ENCODE assay signal across 21 cellular contexts in the genomic region with DNA sequence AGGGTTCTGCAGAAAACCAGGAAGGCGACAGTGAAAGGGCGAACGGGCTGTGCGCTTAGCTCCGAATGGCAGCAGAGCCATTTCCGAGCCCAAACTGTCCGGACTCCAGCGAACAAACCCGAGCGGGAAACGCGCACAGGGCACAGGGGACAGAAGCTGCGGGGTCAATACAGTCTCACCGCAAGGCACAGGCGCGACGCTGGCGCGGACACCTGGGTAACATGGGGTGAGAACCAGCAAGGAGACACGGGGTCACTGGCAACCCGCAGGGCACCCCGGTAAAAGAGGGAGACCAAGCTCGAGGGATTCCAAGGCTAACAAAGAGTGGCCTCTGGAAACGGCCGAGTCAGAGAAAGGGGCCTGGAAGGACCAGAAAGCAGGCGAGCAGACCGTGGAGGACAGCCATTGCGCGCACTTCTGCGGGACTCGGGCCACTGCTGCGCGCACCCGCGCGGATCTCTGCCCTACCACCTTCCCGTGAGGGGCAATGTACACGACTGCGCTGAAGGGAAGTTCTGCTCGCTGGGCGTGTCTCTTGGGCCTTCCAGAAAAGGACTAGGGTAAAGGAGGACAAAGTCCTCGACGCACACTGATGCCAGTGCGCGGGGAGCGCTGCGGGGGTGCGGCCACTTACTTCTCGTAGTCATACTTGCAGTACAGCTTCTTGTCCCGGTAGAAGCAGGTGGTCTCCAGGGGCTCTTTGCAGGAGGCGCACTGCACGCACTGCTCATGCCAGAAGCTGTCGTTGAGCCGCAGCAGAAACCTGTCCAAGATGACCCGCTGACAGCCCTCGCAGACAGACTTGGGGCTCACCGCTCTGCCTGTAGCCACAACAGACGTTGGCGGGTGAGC. TPM values are rescaled to one million over a fixed set of nuclear protein-coding genes. Genes with fewer than 3 reads are reported as not detected.
DNase-seq lines count a peak whose midpoint lies in the region; ATAC-seq, FAIRE-seq and TF ChIP-seq lines count a peak whose summit lies in the region.
"Had no signal": no experiment of that assay in that cellular context is flagged by ENCODE, and none has a peak within 500 bp of the region (broad histone marks: within the 10 kb centered on the region; RNA-seq: fewer than 3 reads in every experiment).

No MANE protein-coding gene starts in this region.

- TF ChIP-seq RAD21 in HepG2 (CRISPR knock-in tag; IDR thresholded peaks at IDR 0.05) = no peak

- WGBS in right lobe of liver (ENCODE audit: insufficient coverage, low coverage, low lambda C conversion rate, missing lambda C conversion rate) = 2% methylated on average over 37 of the region's 59 CpGs
- WGBS in HepG2 (ENCODE audit: low lambda C conversion rate) = 77% methylated on average over 57 of the region's 59 CpGs

- in situ Hi-C loops in HepG2 (cut with HindIII; ENCODE audit: extremely low pct_ligation_motif_present, low pct_unique_long_range_greater_than_20kb) = no loop called here

- TF ChIP-seq POLR2A in right lobe of liver (IDR thresholded peaks at IDR 0.05) (no peak), HepG2 (IDR thresholded peaks at IDR 0.05; ENCODE audit: insufficient read depth in 1 of 2, low read depth in 2 of 2, low read length in 2 of 2) (no peak)

- H3K27me3 ChIP-seq in right lobe of liver (peaks cover 21 to 63% of the 10 kb centered on the region in 2 donors), HepG2 (ENCODE audit: control insufficient read depth in 1 of 2, insufficient read depth in 2 of 2, low read length in 2 of 2) (no peaks in the 10 kb centered on the region), colonic mucosa (peaks cover 86% of the 10 kb centered on the region)

- TF ChIP-seq EP300 in HepG2 (IDR thresholded peaks at IDR 0.05; ENCODE audit: low read depth in 2 of 2, low read length in 2 of 2) (no peak), HepG2 (CRISPR knock-in tag; IDR thresholded peaks at IDR 0.05; ENCODE audit: borderline replicate concordance) (no peak)

- H3K79me2 ChIP-seq in HepG2 (ENCODE audit: insufficient read depth, low read length) = no peaks in the 10 kb centered on the region

- H4K20me1 ChIP-seq in HepG2 (ENCODE audit: insufficient read depth, low read length) = no peaks in the 10 kb centered on the region

- BruUV-seq in HepG2 (replicated peaks; lab: Mats Ljungman, UMichigan) = no TSS peak

- no peaks in the 10 kb centered on the region for H3K36me3 ChIP-seq in right lobe of liver
- H3K36me3 ChIP-seq in HepG2 (replicated peaks in 1 of 2; ENCODE audit: control insufficient read depth in 1 of 2, insufficient read depth in 2 of 2, low read length in 2 of 2) = no peaks in the 10 kb centered on the region
- H3K36me3 ChIP-seq in colonic mucosa = no peaks in the 10 kb centered on the region
- no peaks in the 10 kb centered on the region for H3K36me3 ChIP-seq in mucosa of descending colon (ENCODE audit: low read depth)
- H3K36me3 ChIP-seq: BE2C had no signal

- no peak for FAIRE-seq in HepG2 (lab: Jason Lieb, UNC)
- FAIRE-seq: TTC549 had no signal

- H3K9ac ChIP-seq in HepG2 (ENCODE audit: insufficient read depth, low read depth, low read length) (no peak overlapping the region), colonic mucosa (ENCODE audit: low read depth in 2 of 2, low read length in 2 of 2) (peak overlapping the region; percentile 1 to 28)

- no peak for TF ChIP-seq CTCF in right lobe of liver (IDR thresholded peaks at IDR 0.05)
- TF ChIP-seq CTCF in HepG2 (CRISPR knock-in tag; IDR thresholded peaks at IDR 0.05) = no peak
- TF ChIP-seq CTCF in colonic mucosa (IDR thresholded peaks at IDR 0.05) = no peak
- no peak for TF ChIP-seq CTCF in mucosa of descending colon (IDR thresholded peaks at IDR 0.05)

- intact Hi-C loops in right lobe of liver (cut with DNase I) (no loop called here), HepG2 (cut with micrococcal nuclease; ENCODE audit: unreplicated experiment) (no loop called here), colonic mucosa (cut with DNase I) (no loop called here), mucosa of descending colon (cut with DNase I, micrococcal nuclease) (no loop called here)

- H3K4me2 ChIP-seq in HepG2 (ENCODE audit: low read depth, low read length) = no peak overlapping the region

- H3K4me1 ChIP-seq in right lobe of liver = peaks cover 0 to 33% (median 3%) of the 10 kb centered on the region in 4 donors
- no peaks in the 10 kb centered on the region for H3K4me1 ChIP-seq in HepG2 (ENCODE audit: insufficient read depth, low read length)
- peaks cover 12% of the 10 kb centered on the region for H3K4me1 ChIP-seq in colonic mucosa
- H3K4me1 ChIP-seq in mucosa of descending colon (ENCODE audit: low read depth) = peaks cover 31% of the 10 kb centered on the region
- H3K4me1 ChIP-seq: BE2C had no signal

- CTCF ChIA-PET in HepG2 (lab: Yijun Ruan, JAX; ENCODE audit: low intra/inter-chr PET ratio, low total read pairs) = no interaction called here

- H3K27ac ChIP-seq in right lobe of liver (no peak overlapping the region), HepG2 (ENCODE audit: extremely low read length, insufficient read depth, low read length) (no peak overlapping the region), colonic mucosa (no peak overlapping the region)
- H3K27ac ChIP-seq: coronary artery had no signal

- H3K9me3 ChIP-seq in right lobe of liver (no peaks in the 10 kb centered on the region), HepG2 (ENCODE audit: low read length) (no peaks in the 10 kb centered on the region), colonic mucosa (no peaks in the 10 kb centered on the region), mucosa of descending colon (no peaks in the 10 kb centered on the region)
- H3K9me3 ChIP-seq: BE2C had no signal

- no peak overlapping the region for H2AFZ ChIP-seq in HepG2 (ENCODE audit: low read length)

- POLR2A ChIA-PET in HepG2 (lab: Yijun Ruan, JAX) = no interaction called here

- no peak for DNase-seq in right lobe of liver
- no peak for DNase-seq in HepG2 (ENCODE audit: low spot score)
- DNase-seq in colonic mucosa = peak; percentile 77
- peak; percentile 76 to 79 (median 79) for DNase-seq in mucosa of descending colon
- no peak for DNase-seq in T-helper 2 cell
- DNase-seq in GF-D8 (lab: John Stamatoyannopoulos, UW) = no peak
- DNase-seq: BE2C; EL; midbrain; NCI-H1930; NCI-H69; SIG-M5; stimulated activated CD4-positive, alpha-beta T cell treated with anti-CD3 and anti-CD28 coated beads, Interleukin-2, amount 100 ng/mL, for 48 hours had no signal

- no peak overlapping the region for H3K4me3 ChIP-seq in right lobe of liver
- H3K4me3 ChIP-seq in HepG2 (replicated peaks in 1 of 3; ENCODE audit: insufficient read depth in 1 of 3, low read depth in 2 of 3, low read length in 3 of 3) = no peak overlapping the region
- peak overlapping the region; percentile 4 for H3K4me3 ChIP-seq in colonic mucosa
- H3K4me3 ChIP-seq in mucosa of descending colon = no peak overlapping the region
- H3K4me3 ChIP-seq: coronary artery had no signal

- peak in 3 of 4 donors; percentile 14 to 46 (median 16) for ATAC-seq in right lobe of liver
- no peak for ATAC-seq in HepG2
- peak; percentile 88 for ATAC-seq in mucosa of descending colon
- ATAC-seq in HG03280 (IDR thresholded peaks at IDR 0.05; ENCODE audit: unreplicated experiment) = no peak
- ATAC-seq in GM19455 (IDR thresholded peaks at IDR 0.05; ENCODE audit: unreplicated experiment) = no peak
- ATAC-seq: stimulated activated effector memory CD8-positive, alpha-beta T cell treated with anti-CD3 and anti-CD28 coated beads, Interleukin-12 subunit alpha, Interleukin-12 subunit beta, amount 100 ng/mL, for 72 hours had no signal

TF ChIP-seq in HepG2, 621 proteins besides CTCF, POLR2A, EP300 and RAD21:
- TF ChIP-seq ZKSCAN5 (CRISPR knock-in tag; IDR thresholded peaks at IDR 0.05) (no peak), SETDB1 (CRISPR knock-in tag; IDR thresholded peaks at IDR 0.05; ENCODE audit: borderline replicate concordance) (no peak)

RNA-seq across cellular contexts. Expression of gene LMX1A, which starts 3.8 kb away (rescaled TPM):
- total RNA-seq in right lobe of liver = under 1 TPM in 1 of 6 experiments, not detected in 5; 0.14 TPM
- 0.07 TPM in 1 of 2 replicates, not detected in the other for total RNA-seq in HepG2 (2016; rRNA removed; fragmentation: Illumina TruSeq; extraction: Trizol)
- total RNA-seq in HepG2 (2016; cell fraction: cytosol; rRNA removed; fragmentation: Illumina TruSeq; extraction: Trizol; ENCODE audit: low read depth) = not detected in 2 replicates
- total RNA-seq in HepG2 (2016; cell fraction: insoluble cytoplasmic fraction; rRNA removed; fragmentation: Illumina TruSeq; extraction: Trizol) = 0.04 TPM in 1 of 2 replicates, not detected in the other
- total RNA-seq in HepG2 (2016; cell fraction: membrane; rRNA removed; fragmentation: Illumina TruSeq; extraction: Trizol) = not detected in 2 replicates
- total RNA-seq in HepG2 (2016; cell fraction: nucleus; rRNA removed; fragmentation: Illumina TruSeq; extraction: Trizol) = not detected in 2 replicates
- not detected in 2 replicates for polyA plus RNA-seq in HepG2 (2011; rRNA removed)
- not detected in 2 replicates for polyA plus RNA-seq in HepG2 (2011; cell fraction: cytosol; rRNA removed)
- not detected in 2 replicates for polyA plus RNA-seq in HepG2 (2011; cell fraction: nucleus; rRNA removed)
- not detected in 2 replicates for polyA plus RNA-seq in HepG2 (2012)
- polyA plus RNA-seq in HepG2 (2016; cell fraction: cytosol; fragmentation: Illumina TruSeq; extraction: Trizol; ENCODE audit: low read depth) = not detected in 2 replicates
- polyA plus RNA-seq in HepG2 (2016; cell fraction: insoluble cytoplasmic fraction; fragmentation: Illumina TruSeq; extraction: Trizol; ENCODE audit: low read depth) = not detected in 2 replicates
- polyA plus RNA-seq in HepG2 (2016; cell fraction: membrane; fragmentation: Illumina TruSeq; extraction: Trizol; ENCODE audit: low read depth) = not detected in 2 replicates
- polyA plus RNA-seq in HepG2 (2016; cell fraction: nucleus; fragmentation: Illumina TruSeq; extraction: Trizol; ENCODE audit: insufficient read depth, low read depth) = not detected in 2 replicates
- not detected in 2 replicates for polyA minus RNA-seq in HepG2 (2011; rRNA and poly(A)+ RNA removed; ENCODE audit: low replicate concordance)
- polyA minus RNA-seq in HepG2 (2011; cell fraction: cytosol; rRNA and poly(A)+ RNA removed) = not detected in 2 replicates
- polyA minus RNA-seq in HepG2 (2011; cell fraction: nucleus; rRNA and poly(A)+ RNA removed) = not detected in 2 replicates
- under 1 TPM; 0.22 to 0.64 TPM for total RNA-seq in colonic mucosa
- under 1 TPM; 0.31 to 0.84 (median 0.38) TPM for total RNA-seq in mucosa of descending colon
- total RNA-seq: fibroblast of lung, LHCN-M2, pulmonary artery endothelial cell had no signal
- polyA plus RNA-seq: fibroblast of lung had no signal

Comparison
In these comparisons a context has a peak if more than half of its experiments do, and no peak if none do; other contexts are left out.
1. ATAC-seq: peak in right lobe of liver (3 of 4) and mucosa of descending colon (single experiment); none in HepG2 (single experiment), HG03280 (single experiment) and GM19455 (single experiment).
2. DNase-seq: peak in colonic mucosa (single experiment) and mucosa of descending colon (3 of 3); none in right lobe of liver (0 of 3), HepG2 (single experiment), T-helper 2 cell (0 of 5) and GF-D8 (single experiment).